ENCODE assay signal across 21 cellular contexts in genomic region chr13:47294691-47295090, GRCh38.
"Had no signal": no experiment of that assay in that cellular context is flagged by ENCODE, and none has a peak within 500 bp of the region (broad histone marks: within the 10 kb centered on the region; RNA-seq: fewer than 3 reads in every experiment).

No MANE protein-coding gene starts in this region.

- H3K36me3 ChIP-seq: SJSA1 had no signal

- H3K4me3 ChIP-seq: SJSA1, SK-N-MC had no signal

- H3K9me3 ChIP-seq: SJSA1 had no signal

- H3K27ac ChIP-seq: HL-60, SJSA1, SK-N-MC had no signal

- H3K27me3 ChIP-seq: SJSA1 had no signal

- H3K4me1 ChIP-seq: SJSA1 had no signal

- DNase-seq: KBM-7, NCI-H1092, NCI-H1105 treated with DMSO at 0.1 percent for 48 hours, NCI-H1417 treated with DMSO at 0.1 percent for 48 hours, NCI-H146, NCI-H1694 treated with DMSO at 0.1 percent for 48 hours, NCI-H1930, NCI-H2081, NCI-H2107, NCI-H2227 treated with DMSO at 0.1 percent for 48 hours, NCI-H446, NCI-H510A, NCI-H524 treated with DMSO at 0.1 percent for 48 hours, NCI-H69, NCI-H774, Right ventricle myocardium superior, RPMI8226, SIG-M5 had no signal
